Comparison of ENCODE assay signal across 8 cellular contexts in the genomic region with DNA sequence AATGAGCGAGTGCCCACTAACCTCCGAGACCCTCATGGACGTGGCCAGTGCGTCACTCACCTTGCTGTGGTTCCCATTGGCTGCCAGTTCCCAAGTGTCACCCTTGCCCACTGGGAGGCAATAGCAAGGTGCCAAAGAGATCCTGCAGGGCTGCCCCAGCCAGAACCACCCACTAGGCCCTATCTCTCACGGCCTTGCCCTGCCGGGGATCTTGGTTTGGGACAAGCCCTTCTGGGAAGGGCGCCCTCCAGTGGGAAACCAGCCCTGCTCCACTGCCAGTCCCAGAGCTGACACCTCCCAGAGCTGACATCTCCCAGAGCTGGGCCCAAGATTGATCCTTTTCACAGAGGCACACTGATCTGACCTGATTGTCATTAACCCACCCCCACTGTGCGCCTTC. TPM values are rescaled to one million over a fixed set of nuclear protein-coding genes. Genes with fewer than 3 reads are reported as not detected.
DNase-seq lines count a peak whose midpoint lies in the region; ATAC-seq and TF ChIP-seq lines count a peak whose summit lies in the region.

No MANE protein-coding gene starts in this region.

- H3K27ac ChIP-seq in CD4-positive, alpha-beta memory T cell (ENCODE audit: low read depth, low read length), result no peak overlapping the region
- no peak overlapping the region for H3K27ac ChIP-seq in lower lobe of right lung

- H3K27me3 ChIP-seq in CD4-positive, alpha-beta memory T cell (ENCODE audit: insufficient read depth, low read length), result no peaks in the 10 kb centered on the region
- H3K27me3 ChIP-seq in lower lobe of right lung (ENCODE audit: low read depth), result no peaks in the 10 kb centered on the region

- POLR2A ChIA-PET in CD4-positive, alpha-beta memory T cell (lab: Charles Lee; ENCODE audit: partially characterized antibody), result interaction anchor here (1.0 to 5.3 kb wide), 5 partner anchors 12 to 188 kb away, joined by 3 to 37 read pairs (median 5); no protein-coding TSS in a partner anchor

- peak overlapping the region in 5 of 8 donors; percentile 34 to 79 (median 40) for H3K4me3 Mint-ChIP-seq in CD4-positive, alpha-beta memory T cell
- H3K4me3 Mint-ChIP-seq in activated naive CD8-positive, alpha-beta T cell treated with anti-CD3 and anti-CD28 coated beads, Interleukin-2, amount 50 U/mL, for 24 hours, result no peak overlapping the region

- H3K9me3 Mint-ChIP-seq in CD4-positive, alpha-beta memory T cell, result peaks cover 0 to 3% (median 0%) of the 10 kb centered on the region in 8 donors
- no peaks in the 10 kb centered on the region for H3K9me3 Mint-ChIP-seq in activated naive CD8-positive, alpha-beta T cell treated with anti-CD3 and anti-CD28 coated beads, Interleukin-2, amount 50 U/mL, for 24 hours

- peaks cover 0 to 2% of the 10 kb centered on the region in 2 donors for H3K27me3 Mint-ChIP-seq in CD4-positive, alpha-beta memory T cell
- peaks cover 3% of the 10 kb centered on the region for H3K27me3 Mint-ChIP-seq in activated naive CD8-positive, alpha-beta T cell treated with anti-CD3 and anti-CD28 coated beads, Interleukin-2, amount 50 U/mL, for 24 hours

- ATAC-seq in activated naive CD8-positive, alpha-beta T cell treated with anti-CD3 and anti-CD28 coated beads, Interleukin-2, amount 50 U/mL, for 24 hours, result no peak
- peak in 1 of 2 donors; percentile 19 for ATAC-seq in lower lobe of right lung
- ATAC-seq in GM18858 (IDR thresholded peaks at IDR 0.05; ENCODE audit: unreplicated experiment), result no peak
- no peak for ATAC-seq in GM19351 (IDR thresholded peaks at IDR 0.05; ENCODE audit: unreplicated experiment)
- ATAC-seq in HG02610 (IDR thresholded peaks at IDR 0.05; ENCODE audit: unreplicated experiment), result no peak

- peaks cover 64% of the 10 kb centered on the region for H3K4me1 ChIP-seq in CD4-positive, alpha-beta memory T cell (ENCODE audit: insufficient read depth, low read length)
- H3K4me1 ChIP-seq in lower lobe of right lung, result peaks cover 58% of the 10 kb centered on the region

- peaks cover 40 to 76% (median 59%) of the 10 kb centered on the region in 4 donors for H3K4me1 Mint-ChIP-seq in CD4-positive, alpha-beta memory T cell
- H3K4me1 Mint-ChIP-seq in activated naive CD8-positive, alpha-beta T cell treated with anti-CD3 and anti-CD28 coated beads, Interleukin-2, amount 50 U/mL, for 24 hours, result peaks cover 56% of the 10 kb centered on the region

- CTCF ChIA-PET in CD4-positive, alpha-beta memory T cell (lab: Charles Lee; ENCODE audit: partially characterized antibody), result interaction anchor here (0.8 to 13.3 kb wide), 16 partner anchors 10 to 278 kb away, joined by 3 to 218 read pairs (median 4); a partner anchor contains a TSS

- no peaks in the 10 kb centered on the region for H3K36me3 ChIP-seq in CD4-positive, alpha-beta memory T cell (ENCODE audit: insufficient read depth, low read length)
- H3K36me3 ChIP-seq in lower lobe of right lung, result no peaks in the 10 kb centered on the region

- in situ Hi-C loops in KBM-7 (cut with MboI; ENCODE audit: low pct_unique_long_range_greater_than_20kb, low sequenced_read_pairs), result no loop called here

- TF ChIP-seq CTCF in lower lobe of right lung (IDR thresholded peaks at IDR 0.05), result peak; percentile 54

- no peak overlapping the region for H3K4me3 ChIP-seq in CD4-positive, alpha-beta memory T cell (ENCODE audit: low read length in 2 of 2)
- no peak overlapping the region for H3K4me3 ChIP-seq in lower lobe of right lung

- intact Hi-C loops in CD4-positive, alpha-beta memory T cell (cut with micrococcal nuclease), result loop anchor here (1.0 to 10.0 kb wide), 5 partner anchors 121 to 553 kb away; a partner anchor contains a TSS
- intact Hi-C loops in lower lobe of right lung (cut with DNase I), result loop anchor here (10.0 kb wide), 1 partner anchor 183 kb away; a partner anchor contains a TSS

- H3K9me3 ChIP-seq in CD4-positive, alpha-beta memory T cell (ENCODE audit: control insufficient read depth in 1 of 2, low read length in 2 of 2), result no peaks in the 10 kb centered on the region
- H3K9me3 ChIP-seq in lower lobe of right lung, result no peaks in the 10 kb centered on the region

- DNase-seq in CD4-positive, alpha-beta memory T cell, result no peak
- DNase-seq in KBM-7 (peak; percentile 62), lower lobe of right lung (no peak), amniotic stem cell (lab: John Stamatoyannopoulos, UW) (no peak)
- peak; percentile 57 for DNase-seq in activated naive CD8-positive, alpha-beta T cell treated with anti-CD3 and anti-CD28 coated beads, Interleukin-2, amount 50 U/mL, for 24 hours

- H3K27ac Mint-ChIP-seq in CD4-positive, alpha-beta memory T cell, result peak overlapping the region; percentile 57 to 95 (median 77)
- H3K27ac Mint-ChIP-seq in activated naive CD8-positive, alpha-beta T cell treated with anti-CD3 and anti-CD28 coated beads, Interleukin-2, amount 50 U/mL, for 24 hours, result no peak overlapping the region

- H3K36me3 Mint-ChIP-seq in CD4-positive, alpha-beta memory T cell, result peaks cover 0 to 3% of the 10 kb centered on the region in 2 donors
- no peaks in the 10 kb centered on the region for H3K36me3 Mint-ChIP-seq in activated naive CD8-positive, alpha-beta T cell treated with anti-CD3 and anti-CD28 coated beads, Interleukin-2, amount 50 U/mL, for 24 hours (ENCODE audit: low read depth)

RNA-seq across cellular contexts. Expression of a gene that starts 2.1 kb away (rescaled TPM):
- 10 to 100 TPM; 24.8 to 26.2 TPM for total RNA-seq in CD4-positive, alpha-beta memory T cell
- polyA plus RNA-seq in CD4-positive, alpha-beta memory T cell, result 1 to 10 TPM in 1 of 2 donors, under 1 TPM in 1; 0.65 to 6.5 TPM
- 83.4 TPM for total RNA-seq in lower lobe of right lung

RNA-seq across cellular contexts. Expression of a gene that starts 21.8 kb away (rescaled TPM):
- total RNA-seq in CD4-positive, alpha-beta memory T cell, result 10 to 100 TPM; 53.3 to 57.2 TPM
- 10 to 100 TPM; 27.5 to 58.4 TPM for polyA plus RNA-seq in CD4-positive, alpha-beta memory T cell
- 51.1 TPM for total RNA-seq in lower lobe of right lung

Comparison
In these comparisons a context has a peak if more than half of its experiments do, and no peak if none do; other contexts are left out.
1. DNase-seq: peak in KBM-7 (single experiment) and activated naive CD8-positive, alpha-beta T cell treated with anti-CD3 and anti-CD28 coated beads, Interleukin-2, amount 50 U/mL, for 24 hours (single experiment); none in CD4-positive, alpha-beta memory T cell (0 of 5), lower lobe of right lung (single experiment) and amniotic stem cell (single experiment).